ENCODE assay signal across 32 cellular contexts in genomic region chr15:96442076-96442475, GRCh38.
"Had no signal": no experiment of that assay in that cellular context is flagged by ENCODE, and none has a peak within 500 bp of the region (broad histone marks: within the 10 kb centered on the region; RNA-seq: fewer than 3 reads in every experiment).

No MANE protein-coding gene starts in this region.

- ATAC-seq: activated naive CD4-positive, alpha-beta T cell treated with anti-CD3 and anti-CD28 coated beads, Interleukin-2, amount 50 U/mL, for 72 hours; activated naive CD8-positive, alpha-beta T cell treated with anti-CD3 and anti-CD28 coated beads, Interleukin-2, amount 50 U/mL, for 24 hours; activated T-cell treated with anti-CD3 and anti-CD28 coated beads, Interleukin-2, amount 50 U/mL, for 4 hours; activated T-cell treated with anti-CD3 and anti-CD28 coated beads, Interleukin-2, amount 50 U/mL, for 72 hours; activated T-helper 17 cell treated with anti-CD3 and anti-CD28 coated beads, Interleukin-2, amount 50 U/mL, for 72 hours; body of pancreas had no signal

- H3K27ac ChIP-seq: adrenal gland, ascending aorta, body of pancreas, brain microvascular endothelial cell, breast epithelium, cardiac muscle cell had no signal

- H3K4me1 ChIP-seq: adrenal gland, ascending aorta, body of pancreas, breast epithelium had no signal

- H3K36me3 ChIP-seq: adrenal gland, ascending aorta, brain microvascular endothelial cell, breast epithelium, cardiac muscle cell had no signal

- H3K4me3 ChIP-seq: adrenal gland, ascending aorta, body of pancreas, breast epithelium, cardiac muscle cell had no signal

- H3K9me3 ChIP-seq: adrenal gland, body of pancreas, breast epithelium had no signal

- H3K27me3 ChIP-seq: adrenal gland, ascending aorta, body of pancreas, brain microvascular endothelial cell had no signal

- DNase-seq: activated effector memory CD4-positive, alpha-beta T cell treated with anti-CD3 and anti-CD28 coated beads, Interleukin-2, amount 50 U/mL, for 16 hours; activated effector memory CD4-positive, alpha-beta T cell treated with Interleukin-2 at 50 U/mL for 16 hours; activated gamma-delta T cell; activated gamma-delta T cell treated with Interleukin-2 at 50 U/mL for 16 hours; activated naive CD4-positive, alpha-beta T cell; activated naive CD4-positive, alpha-beta T cell treated with anti-CD3 and anti-CD28 coated beads for 36 hours; activated naive CD4-positive, alpha-beta T cell treated with anti-CD3 and anti-CD28 coated beads, Interleukin-2, amount 10 ng/mL, durations not matched to agents 7 days and 5 days; activated naive CD4-positive, alpha-beta T cell treated with anti-CD3 and anti-CD28 coated beads, Interleukin-2, amount 50 U/mL, for 16 hours; activated naive CD4-positive, alpha-beta T cell treated with Interleukin-2 at 50 U/mL for 16 hours; activated naive CD8-positive, alpha-beta T cell treated with anti-CD3 and anti-CD28 coated beads for 36 hours; activated naive CD8-positive, alpha-beta T cell treated with anti-CD3 and anti-CD28 coated beads, Interleukin-2, amount 10 ng/mL, durations not matched to agents 7 days and 5 days; activated naive CD8-positive, alpha-beta T cell treated with anti-CD3 and anti-CD28 coated beads, Interleukin-2, amount 50 U/mL, for 24 hours; activated T-cell treated with anti-CD3 and anti-CD28 coated beads, Interleukin-2, amount 50 U/mL, for 1 hour; activated T-cell treated with anti-CD3 and anti-CD28 coated beads, Interleukin-2, amount 50 U/mL, for 24 hours; activated T-cell treated with anti-CD3 and anti-CD28 coated beads, Interleukin-2, amount 50 U/mL, for 4 hours; activated T-cell treated with anti-CD3 and anti-CD28 coated beads, Interleukin-2, amount 50 U/mL, for 48 hours; activated T-cell treated with anti-CD3 and anti-CD28 coated beads, Interleukin-2, amount 50 U/mL, for 72 hours; adrenal gland; amniotic stem cell; amygdala; anterior cingulate cortex; aorta; body of pancreas; brain microvascular endothelial cell; caudate nucleus; central memory CD4-positive, alpha-beta T cell; cerebellar nuclear complex had no signal
